ENCODE assay signal across 9 cellular contexts in genomic region chr4:166546009-166546408, GRCh38.
"Had no signal": no experiment of that assay in that cellular context is flagged by ENCODE, and none has a peak within 500 bp of the region (broad histone marks: within the 10 kb centered on the region; RNA-seq: fewer than 3 reads in every experiment).

No MANE protein-coding gene starts in this region.

- H3K4me3 ChIP-seq: GM23338, HAP-1, K562 had no signal

- H3K4me1 ChIP-seq: HAP-1 had no signal

- H3K4me3 Mint-ChIP-seq: GM23338, HFFc6 had no signal

- FAIRE-seq: HTR-8/SVneo, K562 had no signal

- H2AFZ ChIP-seq: GM23338 had no signal

- ATAC-seq: GM23338, HCT116, K562 had no signal

- H3K27ac Mint-ChIP-seq: GM23338, HFFc6 had no signal

- H3K4me1 Mint-ChIP-seq: GM23338 had no signal

- H3K9me3 Mint-ChIP-seq: GM23338, HFFc6 had no signal

- DNase-seq: H7, HFFc6, IMR-90, KG1 had no signal

- H3K36me3 ChIP-seq: HAP-1 had no signal

- H3K4me2 ChIP-seq: GM23338 had no signal

- H3K9me3 ChIP-seq: HAP-1 had no signal
